9 cellular contexts compared by ENCODE assay signal in genomic region chr22:24583221-24583971, GRCh38. TPM values are rescaled to one million over a fixed set of nuclear protein-coding genes. Genes with fewer than 3 reads are reported as not detected.
DNase-seq lines count a peak whose midpoint lies in the region; ATAC-seq and TF ChIP-seq lines count a peak whose summit lies in the region.
"Had no signal": no experiment of that assay in that cellular context is flagged by ENCODE, and none has a peak within 500 bp of the region (broad histone marks: within the 10 kb centered on the region; RNA-seq: fewer than 3 reads in every experiment).

No MANE protein-coding gene starts in this region.

- H3K9me3 ChIP-seq in GM23248 (ENCODE audit: low read depth): no peaks in the 10 kb centered on the region
- H3K9me3 ChIP-seq in esophagus squamous epithelium: no peaks in the 10 kb centered on the region

- H3K9me2 ChIP-seq in GM23248 (ENCODE audit: insufficient read depth): no peaks in the 10 kb centered on the region

- H4K20me1 ChIP-seq in GM23248 (ENCODE audit: insufficient read depth): peaks cover 4% of the 10 kb centered on the region; the same call in 1 of the 2 replicates

- H3F3A ChIP-seq in GM23248 (ENCODE audit: insufficient read depth): peaks cover 26% of the 10 kb centered on the region

- H3K36me3 ChIP-seq in GM23248 (ENCODE audit: low read depth) (no peaks in the 10 kb centered on the region), esophagus squamous epithelium (peaks cover 0 to 34% (median 7%) of the 10 kb centered on the region in 3 donors)

- intact Hi-C loops in esophagus squamous epithelium (cut with DNase I) (no loop called here), posterior vena cava (cut with DNase I) (no loop called here)

- ATAC-seq in HG02678 (IDR thresholded peaks at IDR 0.05; ENCODE audit: unreplicated experiment): no peak
- ATAC-seq in HG03521 (IDR thresholded peaks at IDR 0.05; ENCODE audit: unreplicated experiment): no peak

- H3K27ac ChIP-seq in GM23248 (no peak overlapping the region), esophagus squamous epithelium (peak overlapping the region; percentile 65 to 88 (median 82))

- TF ChIP-seq CTCF in esophagus squamous epithelium (IDR thresholded peaks at IDR 0.05): no peak

- no peak overlapping the region for H3K4me3 ChIP-seq in GM23248
- peak overlapping the region in 2 of 4 donors; percentile 11 to 33 for H3K4me3 ChIP-seq in esophagus squamous epithelium

- H3K4me2 ChIP-seq in GM23248 (ENCODE audit: unreplicated experiment): no peak overlapping the region

- peak; percentile 28 for DNase-seq in GM23248
- peak; percentile 74 for DNase-seq in NCI-H345 treated with DMSO at 0.1 percent for 48 hours (lab: John Stamatoyannopoulos, UW; ENCODE audit: unreplicated experiment)
- no peak for DNase-seq in esophagus squamous epithelium (lab: John Stamatoyannopoulos, UW)
- peak; percentile 74 for DNase-seq in posterior vena cava (ENCODE audit: low spot score)
- no peak for DNase-seq in germinal center (ENCODE audit: low spot score)
- DNase-seq in activated CD4-positive, alpha-beta T cell treated with anti-CD3 and anti-CD28 coated beads, Interleukin-2, amount 50 U/mL, for 4 hours: no peak
- DNase-seq: activated CD4-positive, alpha-beta memory T cell treated with anti-CD3 and anti-CD28 coated beads, Interleukin-2, amount 10 ng/mL, durations not matched to agents 7 days and 5 days had no signal

- WGBS in GM23248 (ENCODE audit: low coverage in 1 of 2, low lambda C conversion rate in 2 of 2, missing lambda C conversion rate in 2 of 2), 2 experiments: 21 to 25% methylated on average over 17 of the region's 17 CpGs
- 44 to 53% methylated on average over 7 to 14 of the region's 17 CpGs for WGBS in esophagus squamous epithelium, 2 donors

- H3K27me3 ChIP-seq in GM23248 (replicated peaks; ENCODE audit: insufficient read depth) (no peaks in the 10 kb centered on the region), esophagus squamous epithelium (no peaks in the 10 kb centered on the region)

- H3K4me1 ChIP-seq in GM23248 (ENCODE audit: insufficient read depth): peaks cover 31% of the 10 kb centered on the region
- peaks cover 21 to 64% (median 49%) of the 10 kb centered on the region in 3 donors for H3K4me1 ChIP-seq in esophagus squamous epithelium

- no peaks in the 10 kb centered on the region for H3K79me2 ChIP-seq in GM23248 (ENCODE audit: insufficient read depth)

- no peak overlapping the region for H2AFZ ChIP-seq in GM23248

- H3K9ac ChIP-seq in GM23248: no peak overlapping the region

- in situ Hi-C loops in GM23248 (cut with MboI): no loop called here

- TF ChIP-seq POLR2A in esophagus squamous epithelium (IDR thresholded peaks at IDR 0.05): no peak

RNA-seq across cellular contexts. Expression of gene LRRC75B, which starts 9.5 kb away (rescaled TPM):
- 7.8 and 16.3 TPM in 2 replicates for total RNA-seq in GM23248 (2014; rRNA removed; shearing (Covaris generic))
- polyA plus RNA-seq in GM23248 (2016; fragmentation: Nextera tagmentation; extraction: Ambion mirVana): 10.6 and 11.4 TPM in 2 replicates
- total RNA-seq in esophagus squamous epithelium (10 to 100 TPM in 1 of 4 donors, 1 to 10 TPM in 3; 4.0 to 20.4 (median 7.8) TPM), posterior vena cava (1 to 10 TPM; 6.6 to 9.3 TPM)

RNA-seq across cellular contexts. Expression of gene GGT1, which starts 19.6 kb away (rescaled TPM):
- 2.1 and 5.3 TPM in 2 replicates for total RNA-seq in GM23248 (2014; rRNA removed; shearing (Covaris generic))
- 0.14 and 0.60 TPM in 2 replicates for polyA plus RNA-seq in GM23248 (2016; fragmentation: Nextera tagmentation; extraction: Ambion mirVana)
- 1 to 10 TPM in 3 of 4 donors, under 1 TPM in 1; 0.61 to 7.7 (median 1.2) TPM for total RNA-seq in esophagus squamous epithelium
- 1 to 10 TPM; 5.1 to 6.3 TPM for total RNA-seq in posterior vena cava

RNA-seq across cellular contexts. Expression of gene SNRPD3, which starts 27.6 kb away (rescaled TPM):
- total RNA-seq in GM23248 (2014; rRNA removed; shearing (Covaris generic)): 79.4 and 106 TPM in 2 replicates
- 108 and 109 TPM in 2 replicates for polyA plus RNA-seq in GM23248 (2016; fragmentation: Nextera tagmentation; extraction: Ambion mirVana)
- total RNA-seq in esophagus squamous epithelium: 100 to 1,000 TPM; 107 to 176 (median 152) TPM
- total RNA-seq in posterior vena cava: 10 to 100 TPM; 42.5 to 54.0 TPM

RNA-seq across cellular contexts. Expression of gene GUCD1, which starts 28.5 kb away (rescaled TPM):
- total RNA-seq in GM23248 (2014; rRNA removed; shearing (Covaris generic)): 92.4 and 125 TPM in 2 replicates
- 37.2 and 43.0 TPM in 2 replicates for polyA plus RNA-seq in GM23248 (2016; fragmentation: Nextera tagmentation; extraction: Ambion mirVana)
- total RNA-seq in esophagus squamous epithelium (10 to 100 TPM; 48.2 to 98.8 (median 76.2) TPM), posterior vena cava (10 to 100 TPM; 73.5 to 82.1 TPM)

Comparison
In these comparisons a context has a peak if more than half of its experiments do, and no peak if none do; other contexts are left out.
1. DNase-seq: peak in GM23248 (single experiment), NCI-H345 treated with DMSO at 0.1 percent for 48 hours (single experiment) and posterior vena cava (single experiment); none in esophagus squamous epithelium (single experiment), germinal center (single experiment) and activated CD4-positive, alpha-beta T cell treated with anti-CD3 and anti-CD28 coated beads, Interleukin-2, amount 50 U/mL, for 4 hours (0 of 2).